Comparison of ENCODE assay signal across 8 cellular contexts in the genomic region with DNA sequence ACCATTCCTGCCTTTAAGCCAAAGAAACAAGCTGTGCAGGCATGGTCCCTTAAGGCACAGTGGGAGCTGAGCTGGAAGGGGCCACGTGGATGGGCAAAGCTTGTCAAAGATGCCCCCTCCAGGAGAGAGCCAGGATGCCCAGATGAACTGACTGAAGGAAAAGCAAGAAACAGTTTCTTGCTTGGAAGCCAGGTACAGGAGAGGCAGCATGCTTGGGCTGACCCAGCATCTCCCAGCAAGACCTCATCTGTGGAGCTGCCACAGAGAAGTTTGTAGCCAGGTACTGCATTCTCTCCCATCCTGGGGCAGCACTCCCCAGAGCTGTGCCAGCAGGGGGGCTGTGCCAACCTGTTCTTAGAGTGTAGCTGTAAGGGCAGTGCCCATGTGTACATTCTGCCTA. TPM values are rescaled to one million over a fixed set of nuclear protein-coding genes. Genes with fewer than 3 reads are reported as not detected.
DNase-seq lines count a peak whose midpoint lies in the region; ATAC-seq and TF ChIP-seq lines count a peak whose summit lies in the region.

No MANE protein-coding gene starts in this region.

- H3K27ac Mint-ChIP-seq in dendritic cell treated with granulocyte-macrophage colony-stimulating factor and Interleukin-4, amounts not matched to agents 40 ng/mL and 50 ng/mL, for 4 days, result peak overlapping the region; percentile 99
- no peak overlapping the region for H3K27ac Mint-ChIP-seq in neural crest cell (ENCODE audit: unreplicated experiment)

- no peaks in the 10 kb centered on the region for H3K27me3 ChIP-seq in MG63

- intact Hi-C loops in dendritic cell treated with granulocyte-macrophage colony-stimulating factor and Interleukin-4, amounts not matched to agents 40 ng/mL and 50 ng/mL, for 4 days (cut with micrococcal nuclease), result no loop called here

- no peaks in the 10 kb centered on the region for H3K9me3 Mint-ChIP-seq in dendritic cell treated with granulocyte-macrophage colony-stimulating factor and Interleukin-4, amounts not matched to agents 40 ng/mL and 50 ng/mL, for 4 days
- no peaks in the 10 kb centered on the region for H3K9me3 Mint-ChIP-seq in neural crest cell

- DNase-seq in AG10803 (ENCODE audit: low read depth) (no peak), MG63 (no peak), neural crest cell (ENCODE audit: low read depth, low spot score) (no peak), NCI-H2227 treated with DMSO at 0.1 percent for 48 hours (lab: John Stamatoyannopoulos, UW) (no peak), SHP77 (lab: John Stamatoyannopoulos, UW) (no peak)

- peaks cover 36% of the 10 kb centered on the region for H3K36me3 Mint-ChIP-seq in dendritic cell treated with granulocyte-macrophage colony-stimulating factor and Interleukin-4, amounts not matched to agents 40 ng/mL and 50 ng/mL, for 4 days (ENCODE audit: low read depth)
- H3K36me3 Mint-ChIP-seq in neural crest cell (ENCODE audit: low read depth), result peaks cover 2% of the 10 kb centered on the region

- no peak overlapping the region for H3K4me3 Mint-ChIP-seq in dendritic cell treated with granulocyte-macrophage colony-stimulating factor and Interleukin-4, amounts not matched to agents 40 ng/mL and 50 ng/mL, for 4 days
- H3K4me3 Mint-ChIP-seq in neural crest cell, result peak overlapping the region; percentile 99

- peaks cover 25% of the 10 kb centered on the region for H3K27me3 Mint-ChIP-seq in dendritic cell treated with granulocyte-macrophage colony-stimulating factor and Interleukin-4, amounts not matched to agents 40 ng/mL and 50 ng/mL, for 4 days
- peaks cover 33% of the 10 kb centered on the region for H3K27me3 Mint-ChIP-seq in neural crest cell (ENCODE audit: low read depth)

- H3K4me3 ChIP-seq in AG10803 (ENCODE audit: low read length), result peak overlapping the region; percentile 97
- peak overlapping the region; percentile 77; the same call in 1 of the 2 replicates for H3K4me3 ChIP-seq in MG63

- peaks cover 78% of the 10 kb centered on the region for H3K4me1 Mint-ChIP-seq in dendritic cell treated with granulocyte-macrophage colony-stimulating factor and Interleukin-4, amounts not matched to agents 40 ng/mL and 50 ng/mL, for 4 days (ENCODE audit: low read depth)
- H3K4me1 Mint-ChIP-seq in neural crest cell, result peaks cover 61% of the 10 kb centered on the region

- no peaks in the 10 kb centered on the region for H3K9me3 ChIP-seq in MG63

- H3K36me3 ChIP-seq in MG63, result peaks cover 20% of the 10 kb centered on the region

- no peak for TF ChIP-seq CTCF in AG10803 (conservative IDR thresholded peaks at IDR 0.05; ENCODE audit: low read length)
- TF ChIP-seq CTCF in neural crest cell (conservative IDR thresholded peaks at IDR 0.05), result no peak

- no peak for ATAC-seq in GM18517 (IDR thresholded peaks at IDR 0.05; ENCODE audit: unreplicated experiment)
- ATAC-seq in HG02840 (IDR thresholded peaks at IDR 0.05; ENCODE audit: low FRiP score, unreplicated experiment), result no peak

RNA-seq across cellular contexts. Expression of a gene that starts 1.3 kb away (rescaled TPM):
- total RNA-seq in MG63 (2014; rRNA removed; shearing (Covaris generic); ENCODE audit: low replicate concordance), result 25.9 and 56.9 TPM in 2 replicates
- 23.2 and 25.1 TPM in 2 replicates for total RNA-seq in neural crest cell

RNA-seq across cellular contexts. Expression of a gene that starts 6.0 kb away (rescaled TPM):
- total RNA-seq in MG63 (2014; rRNA removed; shearing (Covaris generic); ENCODE audit: low replicate concordance), result 48.9 TPM in 1 of 2 replicates, not detected in the other
- 77.7 and 80.0 TPM in 2 replicates for total RNA-seq in neural crest cell

RNA-seq across cellular contexts. Expression of a gene that starts 6.6 kb away (rescaled TPM):
- total RNA-seq in MG63 (2014; rRNA removed; shearing (Covaris generic); ENCODE audit: low replicate concordance), result 0.37 and 4.1 TPM in 2 replicates
- total RNA-seq in neural crest cell, result 0.50 and 0.77 TPM in 2 replicates

RNA-seq across cellular contexts. Expression of a gene that starts 38.8 kb away (rescaled TPM):
- 220 and 236 TPM in 2 replicates for total RNA-seq in MG63 (2014; rRNA removed; shearing (Covaris generic); ENCODE audit: low replicate concordance)
- 125 and 152 TPM in 2 replicates for total RNA-seq in neural crest cell

RNA-seq across cellular contexts. Expression of a gene that starts 39.3 kb away (rescaled TPM):
- not detected in 2 replicates for total RNA-seq in MG63 (2014; rRNA removed; shearing (Covaris generic); ENCODE audit: low replicate concordance)
- total RNA-seq in neural crest cell, result 9.8 and 10.0 TPM in 2 replicates
